ENCODE assay signal across 13 cellular contexts in genomic region chr4:182147391-182147790, GRCh38.
A peak's percentile ranks its signal among the peaks of the same experiment; 100 is the strongest.
DNase-seq lines count a peak whose midpoint lies in the region; ATAC-seq and TF ChIP-seq lines count a peak whose summit lies in the region.
"Had no signal": no experiment of that assay in that cellular context is flagged by ENCODE, and none has a peak within 500 bp of the region (broad histone marks: within the 10 kb centered on the region; RNA-seq: fewer than 3 reads in every experiment).

No MANE protein-coding gene starts in this region.

- H3K9me3 ChIP-seq in HUES64 (ENCODE audit: insufficient read depth, low read depth, low read length) (no peaks in the 10 kb centered on the region), neural progenitor cell (ENCODE audit: low read depth) (no peaks in the 10 kb centered on the region), body of pancreas (no peaks in the 10 kb centered on the region)
- H3K9me3 ChIP-seq: HAP-1 had no signal

- peaks cover 9% of the 10 kb centered on the region for H3K9me3 Mint-ChIP-seq in neural progenitor cell

- peak overlapping the region; percentile 88 for H3K4me2 ChIP-seq in neural progenitor cell

- peak overlapping the region; percentile 100 for H3K4me3 Mint-ChIP-seq in neural progenitor cell
- H3K4me3 Mint-ChIP-seq: CD4-positive, alpha-beta memory T cell had no signal

- DNase-seq in NCI-H1417 (lab: John Stamatoyannopoulos, UW) (peak in 2 of 3 experiments; percentile 16 to 70), NCI-H1417 treated with DMSO at 0.1 percent for 48 hours (lab: John Stamatoyannopoulos, UW) (no peak), neural progenitor cell (ENCODE audit: low spot score) (no peak), body of pancreas (no peak), hippocampal formation (lab: John Stamatoyannopoulos, UW) (no peak)
- DNase-seq in activated CD4-positive, CD25-positive, alpha-beta regulatory T cell (lab: John Stamatoyannopoulos, UW), result no peak
- DNase-seq: 8988T; CD4-positive, alpha-beta memory T cell; RPMI8226; SIG-M5 had no signal

- intact Hi-C loops in body of pancreas (cut with DNase I), result no loop called here

- no peak for TF ChIP-seq POLR2A in body of pancreas (IDR thresholded peaks at IDR 0.05)

- peak overlapping the region; percentile 54 for H3K27ac Mint-ChIP-seq in neural progenitor cell
- H3K27ac Mint-ChIP-seq: CD4-positive, alpha-beta memory T cell had no signal

- peaks cover 3% of the 10 kb centered on the region for H3K27me3 ChIP-seq in HUES64 (ENCODE audit: insufficient read depth, low read length)
- H3K27me3 ChIP-seq in neural progenitor cell, result peaks cover 7% of the 10 kb centered on the region
- H3K27me3 ChIP-seq in body of pancreas, result peaks cover 0 to 22% of the 10 kb centered on the region in 2 donors

- 90% methylated on average over 3 of the region's 5 CpGs for WGBS in HUES64
- 31 to 43% methylated on average over 5 of the region's 5 CpGs for WGBS in body of pancreas, 2 donors

- peaks cover 33% of the 10 kb centered on the region for H4K20me1 ChIP-seq in neural progenitor cell (ENCODE audit: low read depth)

- peaks cover 18% of the 10 kb centered on the region for H3K36me3 Mint-ChIP-seq in neural progenitor cell
- H3K36me3 Mint-ChIP-seq: CD4-positive, alpha-beta memory T cell had no signal

- H3F3A ChIP-seq in neural progenitor cell (ENCODE audit: low read depth), result peaks cover 31% of the 10 kb centered on the region

- H3K4me3 ChIP-seq in HUES64 (ENCODE audit: low read length), result peak overlapping the region; percentile 17; the same call in 1 of the 2 replicates
- peak overlapping the region; percentile 98 for H3K4me3 ChIP-seq in neural progenitor cell
- H3K4me3 ChIP-seq in body of pancreas, result no peak overlapping the region
- H3K4me3 ChIP-seq: HAP-1 had no signal

- peaks cover 8% of the 10 kb centered on the region for H3K27me3 Mint-ChIP-seq in neural progenitor cell (ENCODE audit: insufficient read depth, low read depth)

- peak; percentile 55 for ATAC-seq in esophagus mucosa
- ATAC-seq in body of pancreas, result no peak

- H3K36me3 ChIP-seq in HUES64 (ENCODE audit: insufficient read depth, low read length), result no peaks in the 10 kb centered on the region
- no peaks in the 10 kb centered on the region for H3K36me3 ChIP-seq in neural progenitor cell
- H3K36me3 ChIP-seq in body of pancreas (replicated peaks in 1 of 2; ENCODE audit: insufficient read depth in 1 of 2, low read depth in 2 of 2), result no peaks in the 10 kb centered on the region
- H3K36me3 ChIP-seq: HAP-1 had no signal

- H3K79me2 ChIP-seq in neural progenitor cell (ENCODE audit: low read depth), result peaks cover 77% of the 10 kb centered on the region

- H3K27ac ChIP-seq in HUES64 (ENCODE audit: low read depth, low read length) (no peak overlapping the region), neural progenitor cell (no peak overlapping the region), body of pancreas (no peak overlapping the region)

- no peak overlapping the region for H2AFZ ChIP-seq in neural progenitor cell (replicated peaks)

- peaks cover 55% of the 10 kb centered on the region for H3K4me1 ChIP-seq in HUES64 (ENCODE audit: insufficient read depth, low read length)
- peaks cover 43% of the 10 kb centered on the region for H3K4me1 ChIP-seq in neural progenitor cell
- peaks cover 24% of the 10 kb centered on the region for H3K4me1 ChIP-seq in body of pancreas

- peaks cover 40% of the 10 kb centered on the region for H3K4me1 Mint-ChIP-seq in neural progenitor cell

- H3K9ac ChIP-seq in HUES64 (ENCODE audit: low read depth, low read length), result no peak overlapping the region
- no peak overlapping the region for H3K9ac ChIP-seq in neural progenitor cell

- no peak for TF ChIP-seq CTCF in neural progenitor cell (IDR thresholded peaks at IDR 0.05)
- TF ChIP-seq CTCF in body of pancreas (IDR thresholded peaks at IDR 0.05), result no peak

Comparison
In these comparisons a context has a peak if more than half of its experiments do, and no peak if none do; other contexts are left out.
1. DNase-seq: peak in NCI-H1417 (2 of 3); none in NCI-H1417 treated with DMSO at 0.1 percent for 48 hours (single experiment), neural progenitor cell (single experiment), activated CD4-positive, CD25-positive, alpha-beta regulatory T cell (0 of 4), body of pancreas (0 of 4) and hippocampal formation (0 of 2).
2. H3K4me3 ChIP-seq: peak in HUES64 (single experiment) and neural progenitor cell (single experiment); none in body of pancreas (0 of 2).